Comparison of ENCODE assay signal across 8 cellular contexts in the genomic region with DNA sequence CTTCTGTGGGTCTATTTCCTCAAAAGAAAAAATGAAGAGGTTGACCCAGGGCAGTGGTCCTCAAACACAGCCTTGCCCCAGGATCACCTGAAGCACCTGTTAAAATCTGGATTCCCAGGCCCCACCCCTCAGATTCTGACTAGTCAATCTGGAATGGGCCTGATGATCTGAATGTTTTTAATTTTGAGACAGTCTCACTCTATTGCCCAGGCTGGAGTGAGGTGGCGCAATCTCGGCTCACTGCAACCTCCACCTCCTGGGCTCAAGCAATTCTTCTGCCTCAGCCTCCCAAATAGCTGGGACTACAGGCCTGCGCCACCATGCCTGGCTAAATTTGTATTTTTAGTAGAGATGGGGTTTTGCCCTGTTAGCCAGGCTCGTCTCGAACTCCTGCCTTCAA. TPM values are rescaled to one million over a fixed set of nuclear protein-coding genes. Genes with fewer than 3 reads are reported as not detected.
DNase-seq lines count a peak whose midpoint lies in the region; ATAC-seq and TF ChIP-seq lines count a peak whose summit lies in the region.
"Not testable (repeated sequence)": the region's sequence is repeated elsewhere in the genome, so short reads cannot be mapped to it uniquely, and the experiment has no call there.

No MANE protein-coding gene starts in this region.

- TF ChIP-seq CTCF in Peyer's patch (IDR thresholded peaks at IDR 0.05); breast epithelium (IDR thresholded peaks at IDR 0.05); heart left ventricle (IDR thresholded peaks at IDR 0.05); upper lobe of left lung (IDR thresholded peaks at IDR 0.05): not testable (repeated sequence)

- H3K9me3 ChIP-seq in GM23248 (ENCODE audit: low read depth); Peyer's patch; breast epithelium; heart left ventricle; skeletal muscle tissue (ENCODE audit: control insufficient read depth in 3 of 3, low read length in 3 of 3); upper lobe of left lung: not testable (repeated sequence)

- not testable (repeated sequence) for DNase-seq in GM23248; Peyer's patch; activated T-cell treated with anti-CD3 and anti-CD28 coated beads, Interleukin-2, amount 50 U/mL, for 72 hours; breast epithelium (ENCODE audit: low spot score in 2 of 2); naive B cell; upper lobe of left lung
- peak in 1 of 5 donors; percentile 27 for DNase-seq in heart left ventricle

- intact Hi-C loops in breast epithelium (cut with DNase I; ENCODE audit: low total_unique reads): not testable (repeated sequence)
- intact Hi-C loops in heart left ventricle (cut with DNase I): loop anchor here in 1 of 10 donors (5.0 kb wide), 1 partner anchor 38 kb away; no protein-coding TSS in a partner anchor

- in situ Hi-C loops in GM23248 (cut with MboI): not testable (repeated sequence)

- TF ChIP-seq POLR2A in Peyer's patch (IDR thresholded peaks at IDR 0.05); breast epithelium (IDR thresholded peaks at IDR 0.05); heart left ventricle (IDR thresholded peaks at IDR 0.05); upper lobe of left lung (IDR thresholded peaks at IDR 0.05): not testable (repeated sequence)

- not testable (repeated sequence) for H3K4me3 ChIP-seq in GM23248; Peyer's patch; breast epithelium; skeletal muscle tissue (ENCODE audit: low read length in 3 of 3); upper lobe of left lung
- peak overlapping the region in 1 of 12 donors; percentile 82 for H3K4me3 ChIP-seq in heart left ventricle

- not testable (repeated sequence) for H3K9ac ChIP-seq in GM23248; skeletal muscle tissue (ENCODE audit: low read depth in 1 of 3, low read length in 3 of 3)

- H3K36me3 ChIP-seq in GM23248 (ENCODE audit: low read depth); Peyer's patch; breast epithelium; skeletal muscle tissue (ENCODE audit: control insufficient read depth in 3 of 3, insufficient read depth in 3 of 3, low read length in 3 of 3); upper lobe of left lung: not testable (repeated sequence)
- peaks cover 0 to 11% (median 0%) of the 10 kb centered on the region in 9 donors for H3K36me3 ChIP-seq in heart left ventricle

- H3K27ac Mint-ChIP-seq in activated T-cell treated with anti-CD3 and anti-CD28 coated beads, Interleukin-2, amount 50 U/mL, for 72 hours: peak overlapping the region; percentile 95
- H3K27ac Mint-ChIP-seq in naive B cell: peak overlapping the region; percentile 64 to 99 (median 98)

- 67 to 74% methylated on average over 5 of the region's 5 CpGs for WGBS in GM23248 (ENCODE audit: low coverage in 1 of 2, low lambda C conversion rate in 2 of 2, missing lambda C conversion rate in 2 of 2), 2 experiments
- 79 to 88% (median 85%) methylated on average over 5 of the region's 5 CpGs for WGBS in heart left ventricle, 4 donors
- 89 to 94% methylated on average over 5 of the region's 5 CpGs for WGBS in upper lobe of left lung, 2 donors

- not testable (repeated sequence) for H2AFZ ChIP-seq in GM23248

- H3K27me3 Mint-ChIP-seq in activated T-cell treated with anti-CD3 and anti-CD28 coated beads, Interleukin-2, amount 50 U/mL, for 72 hours (ENCODE audit: low read depth); naive B cell: not testable (repeated sequence)

- not testable (repeated sequence) for H3K27me3 ChIP-seq in GM23248 (replicated peaks; ENCODE audit: insufficient read depth); Peyer's patch; breast epithelium; heart left ventricle; skeletal muscle tissue (ENCODE audit: control insufficient read depth in 3 of 3, insufficient read depth in 3 of 3, low read length in 3 of 3); upper lobe of left lung

- H3K36me3 Mint-ChIP-seq in activated T-cell treated with anti-CD3 and anti-CD28 coated beads, Interleukin-2, amount 50 U/mL, for 72 hours (ENCODE audit: insufficient read depth in 2 of 2): peaks cover 25 to 40% of the 10 kb centered on the region in 2 donors
- H3K36me3 Mint-ChIP-seq in naive B cell: not testable (repeated sequence)

- H3K79me2 ChIP-seq in GM23248 (ENCODE audit: insufficient read depth): peaks cover 88% of the 10 kb centered on the region

- not testable (repeated sequence) for ATAC-seq in activated T-cell treated with anti-CD3 and anti-CD28 coated beads, Interleukin-2, amount 50 U/mL, for 72 hours (replicated peaks in 1 of 2); heart left ventricle; naive B cell (ENCODE audit: low read depth in 2 of 2); upper lobe of left lung (ENCODE audit: low FRiP score in 2 of 2)

- H4K20me1 ChIP-seq in GM23248 (ENCODE audit: insufficient read depth): not testable (repeated sequence)

- peak overlapping the region; percentile 88 to 91 for H3K4me3 Mint-ChIP-seq in activated T-cell treated with anti-CD3 and anti-CD28 coated beads, Interleukin-2, amount 50 U/mL, for 72 hours
- peak overlapping the region in 7 of 8 donors; percentile 27 to 96 (median 86) for H3K4me3 Mint-ChIP-seq in naive B cell

- peak overlapping the region; percentile 87 for H3K4me2 ChIP-seq in GM23248 (ENCODE audit: unreplicated experiment)

- TF ChIP-seq EP300 in upper lobe of left lung (IDR thresholded peaks at IDR 0.05): not testable (repeated sequence)

- H3K4me1 Mint-ChIP-seq in activated T-cell treated with anti-CD3 and anti-CD28 coated beads, Interleukin-2, amount 50 U/mL, for 72 hours (ENCODE audit: low read depth): peaks cover 78% of the 10 kb centered on the region
- peaks cover 68 to 91% (median 85%) of the 10 kb centered on the region in 3 donors for H3K4me1 Mint-ChIP-seq in naive B cell

- H3K9me3 Mint-ChIP-seq in activated T-cell treated with anti-CD3 and anti-CD28 coated beads, Interleukin-2, amount 50 U/mL, for 72 hours; naive B cell: not testable (repeated sequence)

- peak overlapping the region; percentile 99 for H3K27ac ChIP-seq in GM23248
- peak overlapping the region; percentile 38 to 98 (median 96) for H3K27ac ChIP-seq in Peyer's patch
- H3K27ac ChIP-seq in breast epithelium: peak overlapping the region; percentile 98 to 99
- H3K27ac ChIP-seq in heart left ventricle: peak overlapping the region in 11 of 12 donors; percentile 94 to 99 (median 98)
- H3K27ac ChIP-seq in skeletal muscle tissue (ENCODE audit: low read depth, low read length): peak overlapping the region; percentile 92
- H3K27ac ChIP-seq in upper lobe of left lung: peak overlapping the region; percentile 86 to 99 (median 98)

- not testable (repeated sequence) for H3K9me2 ChIP-seq in GM23248 (ENCODE audit: insufficient read depth)

- peaks cover 59% of the 10 kb centered on the region for H3K4me1 ChIP-seq in GM23248 (ENCODE audit: insufficient read depth)
- peaks cover 10 to 73% (median 56%) of the 10 kb centered on the region in 4 donors for H3K4me1 ChIP-seq in Peyer's patch
- H3K4me1 ChIP-seq in breast epithelium: peaks cover 39 to 63% of the 10 kb centered on the region in 2 donors
- peaks cover 39 to 87% (median 79%) of the 10 kb centered on the region in 12 donors for H3K4me1 ChIP-seq in heart left ventricle
- peaks cover 80 to 85% (median 81%) of the 10 kb centered on the region in 3 donors for H3K4me1 ChIP-seq in skeletal muscle tissue (ENCODE audit: control insufficient read depth in 3 of 3, insufficient read depth in 3 of 3, low read length in 3 of 3)
- peaks cover 77 to 89% (median 88%) of the 10 kb centered on the region in 4 donors for H3K4me1 ChIP-seq in upper lobe of left lung

- H3F3A ChIP-seq in GM23248 (ENCODE audit: insufficient read depth): peaks cover 66% of the 10 kb centered on the region

RNA-seq across cellular contexts. Expression of a gene that starts 4.3 kb away (rescaled TPM):
- 62.9 and 72.3 TPM in 2 replicates for total RNA-seq in GM23248 (2014; rRNA removed; shearing (Covaris generic))
- polyA plus RNA-seq in GM23248 (2016; fragmentation: Nextera tagmentation; extraction: Ambion mirVana) (45.3 and 46.2 TPM in 2 replicates), heart left ventricle (10 to 100 TPM; 42.2 to 43.9 TPM), naive B cell (ENCODE audit: low read depth in 6 of 6) (10 to 100 TPM in 1 of 6 donors, 1 to 10 TPM in 5; 4.5 to 17.1 (median 7.0) TPM)
- total RNA-seq in Peyer's patch (10 to 100 TPM in 3 of 4 donors, 1 to 10 TPM in 1; 9.8 to 80.9 (median 36.8) TPM), breast epithelium (10 to 100 TPM; 37.6 to 77.0 (median 44.9) TPM), heart left ventricle (10 to 100 TPM; 27.4 to 63.0 (median 38.6) TPM), skeletal muscle tissue (21.4 TPM), upper lobe of left lung (100 to 1,000 TPM in 4 of 6 donors, 10 to 100 TPM in 2; 66.6 to 164 (median 126) TPM)
- total RNA-seq in activated T-cell treated with anti-CD3 and anti-CD28 coated beads, Interleukin-2, amount 50 U/mL, for 72 hours: 100 to 1,000 TPM; 288 to 350 TPM

RNA-seq across cellular contexts. Expression of a gene that starts 42.4 kb away (rescaled TPM):
- total RNA-seq in GM23248 (2014; rRNA removed; shearing (Covaris generic)): 16.4 and 20.9 TPM in 2 replicates
- polyA plus RNA-seq in GM23248 (2016; fragmentation: Nextera tagmentation; extraction: Ambion mirVana): 19.1 and 21.8 TPM in 2 replicates
- 10 to 100 TPM; 14.9 to 21.5 (median 15.9) TPM for total RNA-seq in Peyer's patch
- 10 to 100 TPM; 14.6 to 15.2 TPM for total RNA-seq in activated T-cell treated with anti-CD3 and anti-CD28 coated beads, Interleukin-2, amount 50 U/mL, for 72 hours
- total RNA-seq in breast epithelium: 10 to 100 TPM; 27.5 to 51.5 (median 30.6) TPM
- 10 to 100 TPM; 17.6 to 68.2 (median 23.9) TPM for total RNA-seq in heart left ventricle
- 10 to 100 TPM; 13.0 to 16.5 TPM for polyA plus RNA-seq in heart left ventricle
- polyA plus RNA-seq in naive B cell (ENCODE audit: low read depth in 6 of 6): 10 to 100 TPM; 12.2 to 18.3 (median 13.9) TPM
- 7.8 TPM for total RNA-seq in skeletal muscle tissue
- total RNA-seq in upper lobe of left lung: 10 to 100 TPM; 26.5 to 36.5 (median 33.9) TPM

RNA-seq across cellular contexts. Expression of a gene that starts 56.8 kb away (rescaled TPM):
- total RNA-seq in GM23248 (2014; rRNA removed; shearing (Covaris generic)): 1.3 and 3.7 TPM in 2 replicates
- polyA plus RNA-seq in GM23248 (2016; fragmentation: Nextera tagmentation; extraction: Ambion mirVana) (1.1 and 1.4 TPM in 2 replicates), heart left ventricle (10 to 100 TPM; 18.6 to 62.1 TPM), naive B cell (ENCODE audit: low read depth in 6 of 6) (1 to 10 TPM in 2 of 6 donors, under 1 TPM in 3, not detected in 1; 0.39 to 2.6 (median 0.52) TPM)
- total RNA-seq in Peyer's patch (10 to 100 TPM in 3 of 4 donors, 1 to 10 TPM in 1; 4.9 to 33.0 (median 16.9) TPM), breast epithelium (10 to 100 TPM; 40.6 to 87.8 (median 60.3) TPM), heart left ventricle (10 to 100 TPM; 14.5 to 47.8 (median 23.9) TPM), skeletal muscle tissue (8.4 TPM), upper lobe of left lung (10 to 100 TPM; 19.0 to 94.0 (median 52.1) TPM)
- 1 to 10 TPM in 1 of 2 donors, under 1 TPM in 1; 0.62 to 1.4 TPM for total RNA-seq in activated T-cell treated with anti-CD3 and anti-CD28 coated beads, Interleukin-2, amount 50 U/mL, for 72 hours
